Comparison of ENCODE assay signal across 8 cellular contexts in genomic region chr4:88672987-88673386, GRCh38. TPM values are rescaled to one million over a fixed set of nuclear protein-coding genes. Genes with fewer than 3 reads are reported as not detected.
DNase-seq lines count a peak whose midpoint lies in the region; ATAC-seq and TF ChIP-seq lines count a peak whose summit lies in the region.

No MANE protein-coding gene starts in this region.

- peaks cover 77% of the 10 kb centered on the region for H3K36me3 Mint-ChIP-seq in MCF 10A (ENCODE audit: insufficient read depth, unreplicated experiment)
- peaks cover 52% of the 10 kb centered on the region for H3K36me3 Mint-ChIP-seq in effector memory CD8-positive, alpha-beta T cell (ENCODE audit: insufficient read depth)

- WGBS in lower leg skin, 2 donors, result 74 to 75% methylated on average over 5 of the region's 5 CpGs

- H3K4me3 ChIP-seq in breast epithelium (no peak overlapping the region), osteoblast (ENCODE audit: insufficient read depth, low read length) (no peak overlapping the region), lower leg skin (ENCODE audit: low read depth, poor library complexity, severe bottlenecking) (no peak overlapping the region)

- H3K4me1 Mint-ChIP-seq in MCF 10A (ENCODE audit: insufficient read depth, unreplicated experiment), result no peaks in the 10 kb centered on the region
- H3K4me1 Mint-ChIP-seq in effector memory CD8-positive, alpha-beta T cell (ENCODE audit: low read depth in 2 of 2), result peaks cover 0 to 2% of the 10 kb centered on the region in 2 donors

- peak; percentile 21 for TF ChIP-seq CTCF in MCF 10A (IDR thresholded peaks at IDR 0.05; ENCODE audit: unreplicated experiment)
- TF ChIP-seq CTCF in breast epithelium (IDR thresholded peaks at IDR 0.05), result peak in 1 of 3 donors; percentile 27
- TF ChIP-seq CTCF in osteoblast (IDR thresholded peaks at IDR 0.05; ENCODE audit: extremely low read depth, low read depth, low read length), result peak; percentile 79
- TF ChIP-seq CTCF in lower leg skin (IDR thresholded peaks at IDR 0.05), result no peak

- peak; percentile 62 for ATAC-seq in HG02610 (IDR thresholded peaks at IDR 0.05; ENCODE audit: unreplicated experiment)
- peak; percentile 63 for ATAC-seq in effector memory CD8-positive, alpha-beta T cell (replicated peaks)

- no peaks in the 10 kb centered on the region for H3K27me3 Mint-ChIP-seq in MCF 10A (ENCODE audit: insufficient read depth, unreplicated experiment)
- no peaks in the 10 kb centered on the region for H3K27me3 Mint-ChIP-seq in effector memory CD8-positive, alpha-beta T cell

- H3K79me2 ChIP-seq in osteoblast (ENCODE audit: insufficient read depth, low read length), result no peaks in the 10 kb centered on the region

- DNase-seq in MCF 10A (ENCODE audit: unreplicated experiment) (peak; percentile 33), breast epithelium (ENCODE audit: low spot score in 2 of 2) (no peak), RPMI8226 (peak; percentile 11), osteoblast (ENCODE audit: insufficient read length, low spot score, missing footprints) (no peak), lower leg skin (ENCODE audit: low spot score in 2 of 2) (no peak), OCI-M2 (lab: John Stamatoyannopoulos, UW; ENCODE audit: unreplicated experiment) (no peak)
- DNase-seq in effector memory CD8-positive, alpha-beta T cell, result peak in 2 of 3 experiments; percentile 9 to 16

- POLR2A ChIA-PET in MCF 10A (lab: Yijun Ruan, JAX), result interaction anchor here (0.6 to 1.6 kb wide), 3 partner anchors 11 to 96 kb away, joined by 3 read pairs; no protein-coding TSS in a partner anchor

- CTCF ChIA-PET in MCF 10A (lab: Yijun Ruan, JAX), result interaction anchor here (0.6 to 2.0 kb wide), 10 partner anchors 10 to 345 kb away, joined by 3 to 13 read pairs (median 4); no protein-coding TSS in a partner anchor

- H3K9me3 ChIP-seq in breast epithelium (no peaks in the 10 kb centered on the region), osteoblast (ENCODE audit: low read depth, low read length) (no peaks in the 10 kb centered on the region)

- H3K27me3 ChIP-seq in breast epithelium (no peaks in the 10 kb centered on the region), osteoblast (ENCODE audit: insufficient read depth, low read length) (no peaks in the 10 kb centered on the region)

- TF ChIP-seq POLR2A in breast epithelium (IDR thresholded peaks at IDR 0.05), result no peak
- TF ChIP-seq POLR2A in lower leg skin (IDR thresholded peaks at IDR 0.05), result no peak

- no peak overlapping the region for H2AFZ ChIP-seq in osteoblast (ENCODE audit: low read length)

- H3K9me3 Mint-ChIP-seq in MCF 10A (ENCODE audit: unreplicated experiment), result no peaks in the 10 kb centered on the region
- no peaks in the 10 kb centered on the region for H3K9me3 Mint-ChIP-seq in effector memory CD8-positive, alpha-beta T cell

- H3K27ac Mint-ChIP-seq in MCF 10A (ENCODE audit: low read depth, unreplicated experiment), result no peak overlapping the region
- H3K27ac Mint-ChIP-seq in effector memory CD8-positive, alpha-beta T cell, result no peak overlapping the region

- intact Hi-C loops in MCF 10A (cut with micrococcal nuclease) (loop anchor here (5.0 kb wide), 1 partner anchor 349 kb away; no protein-coding TSS in a partner anchor), breast epithelium (cut with DNase I; ENCODE audit: low total_unique reads) (no loop called here), lower leg skin (cut with DNase I; ENCODE audit: low total_unique reads) (no loop called here)

- no peaks in the 10 kb centered on the region for H3K4me1 ChIP-seq in breast epithelium
- H3K4me1 ChIP-seq in osteoblast (ENCODE audit: insufficient read depth, low read length), result peaks cover 13% of the 10 kb centered on the region

- H3K4me3 Mint-ChIP-seq in MCF 10A (ENCODE audit: unreplicated experiment), result no peak overlapping the region
- no peak overlapping the region for H3K4me3 Mint-ChIP-seq in effector memory CD8-positive, alpha-beta T cell

- no peak overlapping the region for H3K4me2 ChIP-seq in osteoblast (ENCODE audit: insufficient read depth, low read length)

- BruUV-seq in MCF 10A (replicated peaks; lab: Mats Ljungman, UMichigan), result no TSS peak

- H4K20me1 ChIP-seq in osteoblast (ENCODE audit: insufficient read depth, low read length), result no peaks in the 10 kb centered on the region

- no peak overlapping the region for H3K27ac ChIP-seq in breast epithelium
- H3K27ac ChIP-seq in osteoblast (ENCODE audit: low read depth, low read length), result no peak overlapping the region

- H3K36me3 ChIP-seq in breast epithelium (no peaks in the 10 kb centered on the region), osteoblast (ENCODE audit: insufficient read depth, low read length) (no peaks in the 10 kb centered on the region)

RNA-seq across cellular contexts. Expression of gene NAP1L5, which starts 24.6 kb away (rescaled TPM):
- 0.27 and 0.30 TPM in 2 replicates for total RNA-seq in MCF 10A (2022)
- total RNA-seq in breast epithelium, result 10 to 100 TPM in 1 of 3 donors, 1 to 10 TPM in 2; 5.9 to 10.5 (median 7.0) TPM
- 2.9 and 5.1 TPM in 2 replicates for total RNA-seq in osteoblast
- 1 to 10 TPM; 1.2 to 2.0 (median 1.7) TPM for total RNA-seq in lower leg skin

Comparison
In these comparisons a context has a peak if more than half of its experiments do, and no peak if none do; other contexts are left out.
1. DNase-seq: peak in MCF 10A (single experiment), RPMI8226 (single experiment) and effector memory CD8-positive, alpha-beta T cell (2 of 3); none in breast epithelium (0 of 2), osteoblast (single experiment), lower leg skin (0 of 2) and OCI-M2 (single experiment).
2. CTCF ChIP-seq: peak in MCF 10A (single experiment) and osteoblast (single experiment); none in lower leg skin (0 of 3).